ENCODE assay signal across 1 cellular context in genomic region chr6:169452117-169452868, GRCh38.
A peak's percentile ranks its signal among the peaks of the same experiment; 100 is the strongest.
TF ChIP-seq lines count a peak whose summit lies in the region.

No MANE protein-coding gene starts in this region.

TF ChIP-seq in K562, 482 proteins besides CTCF, POLR2A, EP300 and RAD21 (continued from another document and continues in another):
- TF ChIP-seq POLR2AphosphoS5 (IDR thresholded peaks at IDR 0.05; ENCODE audit: control insufficient read depth, insufficient read depth, low read depth, low read length) (no peak), MCM3 (IDR thresholded peaks at IDR 0.05) (no peak), SMAD2 (IDR thresholded peaks at IDR 0.05; ENCODE audit: low read depth, low read length) (no peak), SREBF1 (IDR thresholded peaks at IDR 0.05; ENCODE audit: borderline replicate concordance, low read depth, low read length) (no peak), GABPA (tag; conservative IDR thresholded peaks at IDR 0.05; ENCODE audit: low read depth) (peak; percentile 38; the same call in 1 of the 2 replicates), TCF7L2 (IDR thresholded peaks at IDR 0.05; ENCODE audit: low read depth, low read length) (0 out of 2 replicates have a peak, but pooled peaks have one; percentile 17), FOSL1 (tag; conservative IDR thresholded peaks at IDR 0.05) (peak; percentile 66), MITF (IDR thresholded peaks at IDR 0.05) (no peak), CHD7 (IDR thresholded peaks at IDR 0.05; ENCODE audit: low read depth, low read length) (no peak), ZNF165 (CRISPR knock-in tag; IDR thresholded peaks at IDR 0.05; ENCODE audit: borderline replicate concordance) (no peak), RBFOX2 (IDR thresholded peaks at IDR 0.05; ENCODE audit: low read depth, low read length) (peak; percentile 84), SFPQ (IDR thresholded peaks at IDR 0.05; ENCODE audit: low read depth, low read length) (no peak), HMGXB4 (CRISPR knock-in tag; IDR thresholded peaks at IDR 0.05) (0 out of 2 replicates have a peak, but pooled peaks have one; percentile 27), ZC3H11A (IDR thresholded peaks at IDR 0.05; ENCODE audit: low read depth, low read length) (no peak), NFE2 (IDR thresholded peaks at IDR 0.05; ENCODE audit: low read depth) (peak; percentile 85), ZNF311 (CRISPR knock-in tag; IDR thresholded peaks at IDR 0.05) (no peak), ZNF668 (CRISPR knock-in tag; IDR thresholded peaks at IDR 0.05) (no peak), NR1H2 (CRISPR knock-in tag; IDR thresholded peaks at IDR 0.05) (no peak), E2F3 (CRISPR knock-in tag; IDR thresholded peaks at IDR 0.05) (no peak), MBD2 (IDR thresholded peaks at IDR 0.05; ENCODE audit: borderline replicate concordance, low read depth) (no peak; the same call in 1 of the 2 replicates), NR2F6 (CRISPR knock-in tag; IDR thresholded peaks at IDR 0.05) (no peak), RNF2 (IDR thresholded peaks at IDR 0.05) (no peak; the same call in 1 of the 2 replicates), ZNF589 (CRISPR knock-in tag; IDR thresholded peaks at IDR 0.05; ENCODE audit: low read depth) (no peak), ADNP (tag; IDR thresholded peaks at IDR 0.05) (no peak), ZNF449 (CRISPR knock-in tag; IDR thresholded peaks at IDR 0.05) (no peak), SMAD1 (IDR thresholded peaks at IDR 0.05; ENCODE audit: low read depth, low read length, partially characterized antibody) (no peak), MLLT1 (IDR thresholded peaks at IDR 0.05) (peak in 1 of 2 experiments; percentile 32; a peak in 2 of 4 replicates), VEZF1 (CRISPR knock-in tag; IDR thresholded peaks at IDR 0.05) (peak; percentile 24; the same call in 1 of the 2 replicates), DEAF1 (CRISPR knock-in tag; IDR thresholded peaks at IDR 0.05) (no peak), SAFB (IDR thresholded peaks at IDR 0.05; ENCODE audit: borderline replicate concordance, low read depth, low read length) (peak; percentile 82; the same call in 1 of the 2 replicates), FOXO4 (CRISPR knock-in tag; IDR thresholded peaks at IDR 0.05) (no peak; the same call in 1 of the 2 replicates), TSC22D4 (tag; IDR thresholded peaks at IDR 0.05) (no peak)
